In the genomic region with DNA sequence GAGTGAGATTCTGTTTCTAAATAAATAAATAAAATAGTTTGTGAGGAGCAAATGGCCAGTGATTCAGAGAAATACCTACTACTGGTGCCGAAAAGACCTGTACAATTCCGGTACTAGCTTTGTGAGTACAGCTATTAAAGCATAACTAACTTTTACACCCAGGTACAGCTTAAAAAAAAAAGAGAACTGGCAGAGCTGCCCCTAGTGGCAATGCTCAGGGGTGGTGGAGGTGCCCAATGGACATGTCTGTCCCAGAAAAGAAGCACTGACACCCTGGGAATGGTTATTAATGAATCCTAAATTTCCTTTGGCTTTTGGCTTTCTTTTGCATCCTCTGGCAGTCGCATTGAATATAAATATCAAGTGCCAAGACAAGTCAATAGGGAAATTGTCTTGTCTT, we compare ENCODE assay signal across 13 cellular contexts.
A peak's percentile ranks its signal among the peaks of the same experiment; 100 is the strongest.
DNase-seq lines count a peak whose midpoint lies in the region; ATAC-seq and TF ChIP-seq lines count a peak whose summit lies in the region.
"Had no signal": no experiment of that assay in that cellular context is flagged by ENCODE, and none has a peak within 500 bp of the region (broad histone marks: within the 10 kb centered on the region; RNA-seq: fewer than 3 reads in every experiment).

No MANE protein-coding gene starts in this region.

- intact Hi-C loops in activated CD8-positive, alpha-beta T cell treated with anti-CD3 and anti-CD28 coated beads for 36 hours (cut with micrococcal nuclease) = no loop called here

- H3K9ac ChIP-seq in DND-41 (ENCODE audit: low read depth, low read length) (no peak overlapping the region), KMS-11 (no peak overlapping the region)

- no peak overlapping the region for H3K4me2 ChIP-seq in DND-41 (ENCODE audit: insufficient read depth, low read length)
- no peak overlapping the region for H3K4me2 ChIP-seq in KMS-11

- peak; percentile 18 for TF ChIP-seq CTCF in DND-41 (IDR thresholded peaks at IDR 0.05; ENCODE audit: borderline replicate concordance, extremely low read depth, low read length, poor library complexity, severe bottlenecking)
- 0 out of 2 replicates have a peak, but pooled peaks have one; percentile 16 for TF ChIP-seq CTCF in KMS-11 (conservative IDR thresholded peaks at IDR 0.05; ENCODE audit: low read depth, low read length)
- peak; percentile 15 for TF ChIP-seq CTCF in choroid plexus epithelial cell (conservative IDR thresholded peaks at IDR 0.05; ENCODE audit: low read depth, low read length)
- TF ChIP-seq CTCF in neural crest cell (conservative IDR thresholded peaks at IDR 0.05) = peak; percentile 30
- TF ChIP-seq CTCF in activated CD8-positive, alpha-beta T cell treated with anti-CD3 and anti-CD28 coated beads for 36 hours (IDR thresholded peaks at IDR 0.05) = no peak

- no peaks in the 10 kb centered on the region for H3K27me3 Mint-ChIP-seq in neural crest cell (ENCODE audit: low read depth)
- no peaks in the 10 kb centered on the region for H3K27me3 Mint-ChIP-seq in activated CD8-positive, alpha-beta T cell treated with anti-CD3 and anti-CD28 coated beads for 36 hours

- no peak overlapping the region for H3K4me3 Mint-ChIP-seq in neural crest cell
- no peak overlapping the region for H3K4me3 Mint-ChIP-seq in activated CD8-positive, alpha-beta T cell treated with anti-CD3 and anti-CD28 coated beads for 36 hours

- H3K79me2 ChIP-seq in DND-41 (ENCODE audit: insufficient read depth, low read length) (no peaks in the 10 kb centered on the region), KMS-11 (ENCODE audit: insufficient read depth, low read depth) (no peaks in the 10 kb centered on the region)

- no peak overlapping the region for H3K27ac ChIP-seq in DND-41 (ENCODE audit: low read length)
- no peak overlapping the region for H3K27ac ChIP-seq in KMS-11
- H3K27ac ChIP-seq: colonic mucosa had no signal

- no peak overlapping the region for H3K27ac Mint-ChIP-seq in neural crest cell (ENCODE audit: unreplicated experiment)
- H3K27ac Mint-ChIP-seq in activated CD8-positive, alpha-beta T cell treated with anti-CD3 and anti-CD28 coated beads for 36 hours = no peak overlapping the region

- H3K4me1 Mint-ChIP-seq in neural crest cell = peaks cover 4% of the 10 kb centered on the region
- no peaks in the 10 kb centered on the region for H3K4me1 Mint-ChIP-seq in activated CD8-positive, alpha-beta T cell treated with anti-CD3 and anti-CD28 coated beads for 36 hours (ENCODE audit: low read depth)

- H3K36me3 ChIP-seq in DND-41 (ENCODE audit: insufficient read depth, low read length) (no peaks in the 10 kb centered on the region), KMS-11 (ENCODE audit: insufficient read depth) (no peaks in the 10 kb centered on the region)
- H3K36me3 ChIP-seq: colonic mucosa had no signal

- POLR2A ChIA-PET in activated CD8-positive, alpha-beta T cell treated with anti-CD3 and anti-CD28 coated beads for 36 hours (lab: Charles Lee) = no interaction called here

- no peaks in the 10 kb centered on the region for H3K36me3 Mint-ChIP-seq in neural crest cell (ENCODE audit: low read depth)
- no peaks in the 10 kb centered on the region for H3K36me3 Mint-ChIP-seq in activated CD8-positive, alpha-beta T cell treated with anti-CD3 and anti-CD28 coated beads for 36 hours (ENCODE audit: low read depth)

- H3K9me3 Mint-ChIP-seq in neural crest cell = no peaks in the 10 kb centered on the region
- no peaks in the 10 kb centered on the region for H3K9me3 Mint-ChIP-seq in activated CD8-positive, alpha-beta T cell treated with anti-CD3 and anti-CD28 coated beads for 36 hours

- DNase-seq in DND-41 (no peak), choroid plexus epithelial cell (ENCODE audit: low read depth) (no peak), neural crest cell (ENCODE audit: low read depth, low spot score) (no peak), DMS153 (lab: John Stamatoyannopoulos, UW) (no peak), GM19238 (ENCODE audit: insufficient read length, low spot score) (no peak)
- no peak for DNase-seq in activated CD8-positive, alpha-beta T cell treated with anti-CD3 and anti-CD28 coated beads for 36 hours
- no peak for DNase-seq in activated CD4-positive, CD25-positive, alpha-beta regulatory T cell (lab: John Stamatoyannopoulos, UW)
- DNase-seq: activated CD4-positive, CD25-positive, alpha-beta regulatory T cell treated with anti-CD3 and anti-CD28 coated beads, Interleukin-2, amount 50 U/mL, for 72 hours; activated T-cell treated with anti-CD3 and anti-CD28 coated beads for 4 hours; H7; stimulated activated CD4-positive, alpha-beta T cell treated with anti-CD3 and anti-CD28 coated beads, Interleukin-2, amount 100 ng/mL, for 48 hours had no signal

- H3K4me1 ChIP-seq in DND-41 (ENCODE audit: insufficient read depth, low read length) = no peaks in the 10 kb centered on the region
- no peaks in the 10 kb centered on the region for H3K4me1 ChIP-seq in KMS-11 (ENCODE audit: low read depth, poor library complexity, severe bottlenecking)
- H3K4me1 ChIP-seq: colonic mucosa had no signal

- CTCF ChIA-PET in activated CD8-positive, alpha-beta T cell treated with anti-CD3 and anti-CD28 coated beads for 36 hours (lab: Charles Lee) = interaction anchor here (0.9 kb wide), 1 partner anchor 213 kb away, joined by 3 read pairs; no protein-coding TSS in a partner anchor

- no peak for ATAC-seq in DND-41 (ENCODE audit: insufficient read depth, low read depth)
- no peak for ATAC-seq in activated CD8-positive, alpha-beta T cell treated with anti-CD3 and anti-CD28 coated beads for 36 hours

- H4K20me1 ChIP-seq in DND-41 (ENCODE audit: insufficient read depth, low read length) (no peaks in the 10 kb centered on the region), KMS-11 (ENCODE audit: insufficient read depth) (no peaks in the 10 kb centered on the region)

- H3K4me3 ChIP-seq in DND-41 (ENCODE audit: low read depth in 1 of 2, low read length in 2 of 2) (no peak overlapping the region), KMS-11 (IDR thresholded peaks at IDR 0.05; ENCODE audit: insufficient read depth, low read depth, low read length) (no peak overlapping the region), choroid plexus epithelial cell (ENCODE audit: low read depth, low read length) (no peak overlapping the region)
- H3K4me3 ChIP-seq: colonic mucosa had no signal

- no peak overlapping the region for H2AFZ ChIP-seq in DND-41 (ENCODE audit: low read depth, low read length)
- H2AFZ ChIP-seq in KMS-11 (ENCODE audit: low read depth) = no peak overlapping the region

- H3K27me3 ChIP-seq in DND-41 (ENCODE audit: insufficient read depth, low read length, poor library complexity) (no peaks in the 10 kb centered on the region), KMS-11 (ENCODE audit: insufficient read depth, low read depth) (no peaks in the 10 kb centered on the region)
- H3K27me3 ChIP-seq: colonic mucosa had no signal

- H3K9me3 ChIP-seq in DND-41 (ENCODE audit: insufficient read depth, low read length, severe bottlenecking) = no peaks in the 10 kb centered on the region
- H3K9me3 ChIP-seq: colonic mucosa had no signal
